10 cellular contexts compared by ENCODE assay signal in genomic region chr11:76610371-76610770, GRCh38.
"Had no signal": no experiment of that assay in that cellular context is flagged by ENCODE, and none has a peak within 500 bp of the region (broad histone marks: within the 10 kb centered on the region; RNA-seq: fewer than 3 reads in every experiment).

No MANE protein-coding gene starts in this region.

- H3K27me3 ChIP-seq: ovary had no signal

- H3K4me3 ChIP-seq: ovary, thoracic aorta had no signal

- H3K27ac ChIP-seq: epithelial cell of prostate had no signal

- H3K9me3 ChIP-seq: ovary, thoracic aorta had no signal

- DNase-seq: activated CD4-positive, CD25-positive, alpha-beta regulatory T cell; central memory CD4-positive, alpha-beta T cell; effector memory CD4-positive, alpha-beta T cell; stimulated activated CD4-positive, alpha-beta T cell treated with anti-CD3 and anti-CD28 coated beads, Interleukin-15, amount 100 ng/mL, for 24 hours; stimulated activated CD4-positive, alpha-beta T cell treated with anti-CD3 and anti-CD28 coated beads, Interleukin-4, amount 100 ng/mL, for 24 hours; stimulated activated naive CD8-positive, alpha-beta T cell treated with anti-CD3 and anti-CD28 coated beads, Interleukin-15, amount 100 ng/mL, for 72 hours; T-helper 2 cell had no signal

- H3K36me3 ChIP-seq: ovary, thoracic aorta had no signal
